In genomic region chr10:13973742-13974141, GRCh38 we compare ENCODE assay signal across 1 cellular context.
TF ChIP-seq lines count a peak whose summit lies in the region.

No MANE protein-coding gene starts in this region.

TF ChIP-seq in HEK293, 187 proteins besides CTCF, POLR2A, EP300 and RAD21 (continued from another document):
- TF ChIP-seq, protein P1, sequence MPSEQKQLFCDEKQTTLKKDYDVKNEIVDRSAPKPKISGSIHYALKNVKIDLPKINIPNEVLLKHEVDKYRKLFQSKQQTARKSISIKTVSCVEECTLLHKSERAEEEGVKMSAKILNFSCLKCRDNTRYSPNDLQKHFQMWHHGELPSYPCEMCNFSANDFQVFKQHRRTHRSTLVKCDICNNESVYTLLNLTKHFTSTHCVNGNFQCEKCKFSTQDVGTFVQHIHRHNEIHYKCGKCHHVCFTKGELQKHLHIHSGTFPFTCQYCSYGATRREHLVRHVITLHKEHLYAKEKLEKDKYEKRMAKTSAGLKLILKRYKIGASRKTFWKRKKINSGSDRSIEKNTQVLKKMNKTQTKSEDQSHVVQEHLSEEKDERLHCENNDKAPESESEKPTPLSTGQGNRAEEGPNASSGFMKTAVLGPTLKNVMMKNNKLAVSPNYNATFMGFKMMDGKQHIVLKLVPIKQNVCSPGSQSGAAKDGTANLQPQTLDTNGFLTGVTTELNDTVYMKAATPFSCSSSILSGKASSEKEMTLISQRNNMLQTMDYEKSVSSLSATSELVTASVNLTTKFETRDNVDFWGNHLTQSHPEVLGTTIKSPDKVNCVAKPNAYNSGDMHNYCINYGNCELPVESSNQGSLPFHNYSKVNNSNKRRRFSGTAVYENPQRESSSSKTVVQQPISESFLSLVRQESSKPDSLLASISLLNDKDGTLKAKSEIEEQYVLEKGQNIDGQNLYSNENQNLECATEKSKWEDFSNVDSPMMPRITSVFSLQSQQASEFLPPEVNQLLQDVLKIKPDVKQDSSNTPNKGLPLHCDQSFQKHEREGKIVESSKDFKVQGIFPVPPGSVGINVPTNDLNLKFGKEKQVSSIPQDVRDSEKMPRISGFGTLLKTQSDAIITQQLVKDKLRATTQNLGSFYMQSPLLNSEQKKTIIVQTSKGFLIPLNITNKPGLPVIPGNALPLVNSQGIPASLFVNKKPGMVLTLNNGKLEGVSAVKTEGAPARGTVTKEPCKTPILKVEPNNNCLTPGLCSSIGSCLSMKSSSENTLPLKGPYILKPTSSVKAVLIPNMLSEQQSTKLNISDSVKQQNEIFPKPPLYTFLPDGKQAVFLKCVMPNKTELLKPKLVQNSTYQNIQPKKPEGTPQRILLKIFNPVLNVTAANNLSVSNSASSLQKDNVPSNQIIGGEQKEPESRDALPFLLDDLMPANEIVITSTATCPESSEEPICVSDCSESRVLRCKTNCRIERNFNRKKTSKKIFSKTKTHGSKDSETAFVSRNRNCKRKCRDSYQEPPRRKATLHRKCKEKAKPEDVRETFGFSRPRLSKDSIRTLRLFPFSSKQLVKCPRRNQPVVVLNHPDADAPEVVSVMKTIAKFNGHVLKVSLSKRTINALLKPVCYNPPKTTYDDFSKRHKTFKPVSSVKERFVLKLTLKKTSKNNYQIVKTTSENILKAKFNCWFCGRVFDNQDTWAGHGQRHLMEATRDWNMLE (tag by site-specific recombination; conservative IDR thresholded peaks at IDR 0.05; ENCODE audit: low read depth): no peak
- no peak for TF ChIP-seq HOXC10 (CRISPR knock-in tag; IDR thresholded peaks at IDR 0.05)
TF ChIP-seq in HEK293: peak in this region for 7.
